12 cellular contexts compared by ENCODE assay signal in the genomic region with DNA sequence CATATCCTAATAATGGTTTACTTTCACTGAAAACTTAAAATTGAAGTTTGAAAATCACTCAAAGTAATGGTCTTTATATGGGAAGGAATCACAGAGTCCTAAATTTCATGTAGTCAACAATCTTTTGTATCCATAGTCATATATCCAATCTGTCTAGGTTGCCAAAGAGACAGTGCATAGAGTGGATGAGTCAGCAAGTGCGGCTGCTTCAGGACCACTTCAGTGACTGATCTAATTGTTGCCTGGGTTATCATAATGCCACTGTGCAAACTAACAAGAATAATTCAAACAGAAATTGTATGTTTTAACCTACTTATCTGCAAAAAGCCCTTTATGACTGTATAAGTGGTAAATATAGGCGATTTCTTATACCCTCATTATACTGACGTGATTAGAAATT.
DNase-seq lines count a peak whose midpoint lies in the region; ATAC-seq and FAIRE-seq lines count a peak whose summit lies in the region.
"Had no signal": no experiment of that assay in that cellular context is flagged by ENCODE, and none has a peak within 500 bp of the region (broad histone marks: within the 10 kb centered on the region; RNA-seq: fewer than 3 reads in every experiment).

No MANE protein-coding gene starts in this region.

- DNase-seq in H4 (ENCODE audit: low spot score) (peak; percentile 34), NCI-H1436 (lab: John Stamatoyannopoulos, UW) (peak; percentile 10), SHP77 (lab: John Stamatoyannopoulos, UW) (peak; percentile 87 to 91), glomerular visceral epithelial cell (ENCODE audit: extremely low spot score) (peak; percentile 34), GF-D8 (lab: John Stamatoyannopoulos, UW) (no peak), frontal cortex (ENCODE audit: low spot score in 2 of 2) (no peak)
- DNase-seq: activated B cell treated with CpG ODN at 0.5 μM for 24 hours; activated naive CD8-positive, alpha-beta T cell treated with anti-CD3 and anti-CD28 coated beads, Interleukin-2, amount 10 ng/mL, durations not matched to agents 7 days and 5 days; activated T-cell treated with anti-CD3 and anti-CD28 coated beads for 4 hours; cortex of kidney; substantia nigra had no signal

- no peak for FAIRE-seq in frontal cortex (lab: Jason Lieb, UNC)

- no peak for ATAC-seq in HG03457 (IDR thresholded peaks at IDR 0.05; ENCODE audit: unreplicated experiment)

Comparison
In these comparisons a context has a peak if more than half of its experiments do, and no peak if none do; other contexts are left out.
1. DNase-seq: peak in H4 (single experiment), NCI-H1436 (single experiment), SHP77 (2 of 2) and glomerular visceral epithelial cell (single experiment); none in GF-D8 (single experiment) and frontal cortex (0 of 2).